1 cellular context compared by ENCODE assay signal in genomic region chr11:45933131-45933821, GRCh38.
TF ChIP-seq lines count a peak whose summit lies in the region.

No MANE protein-coding gene starts in this region.

TF ChIP-seq in HCT116, 20 proteins besides CTCF, POLR2A, EP300 and RAD21:
- TF ChIP-seq REST (IDR thresholded peaks at IDR 0.05; ENCODE audit: low read depth), result no peak
- no peak for TF ChIP-seq SIN3A (IDR thresholded peaks at IDR 0.05; ENCODE audit: low read depth)
- no peak for TF ChIP-seq EZH2phosphoT487 (IDR thresholded peaks at IDR 0.05; ENCODE audit: borderline replicate concordance)
- TF ChIP-seq ZNF274 (IDR thresholded peaks at IDR 0.05; ENCODE audit: low read depth, low read length), result no peak
TF ChIP-seq in HCT116: peak in this region for 0.
